Comparison of ENCODE assay signal across 9 cellular contexts in the genomic region with DNA sequence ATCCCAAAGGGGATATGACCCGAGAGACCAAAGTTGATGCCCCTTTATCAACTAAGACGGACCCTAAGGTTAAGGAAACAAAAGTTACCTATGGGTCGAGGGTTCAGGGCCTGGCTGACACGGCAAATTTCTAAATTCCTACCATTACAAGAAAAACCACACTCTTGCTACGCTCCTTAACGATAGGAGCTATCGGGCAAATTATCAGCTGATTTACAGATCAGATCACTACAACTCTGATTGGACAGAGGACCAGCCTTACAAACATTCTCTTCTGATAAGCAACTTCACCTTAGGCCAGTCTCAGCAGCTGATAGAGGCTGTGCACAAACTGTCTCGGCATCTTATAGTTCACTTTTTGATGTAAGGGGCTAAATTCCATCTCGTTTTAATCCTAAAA.
"Had no signal": no experiment of that assay in that cellular context is flagged by ENCODE, and none has a peak within 500 bp of the region (broad histone marks: within the 10 kb centered on the region; RNA-seq: fewer than 3 reads in every experiment).

No MANE protein-coding gene starts in this region.

- H3K4me3 ChIP-seq: GM23248, GM23338, HAP-1 had no signal

- H3K36me3 ChIP-seq: HAP-1 had no signal

- DNase-seq: GM23248, GOT3, H7, H9, HCEC 1CT, HFFc6 had no signal

- H3K9ac ChIP-seq: GM23248 had no signal

- H2AFZ ChIP-seq: GM23248, GM23338 had no signal

- H3K27ac ChIP-seq: GM23248 had no signal

- ATAC-seq: GM23338, HCT116 had no signal

- H3K4me2 ChIP-seq: GM23338 had no signal

- H3K9me3 ChIP-seq: HAP-1 had no signal
